Comparison of ENCODE assay signal across 8 cellular contexts in genomic region chr19:2719910-2720776, GRCh38. TPM values are rescaled to one million over a fixed set of nuclear protein-coding genes. Genes with fewer than 3 reads are reported as not detected.
DNase-seq lines count a peak whose midpoint lies in the region; ATAC-seq and TF ChIP-seq lines count a peak whose summit lies in the region.

No MANE protein-coding gene starts in this region.

- H4K20me1 ChIP-seq in neural cell (ENCODE audit: insufficient read depth) = no peaks in the 10 kb centered on the region

- no peak for TF ChIP-seq EP300 in neural cell (conservative IDR thresholded peaks at IDR 0.05; ENCODE audit: poor library complexity, severe bottlenecking)

- H3K36me3 ChIP-seq in BE2C (peaks cover 14% of the 10 kb centered on the region), neural cell (ENCODE audit: insufficient read depth, low read length) (peaks cover 14% of the 10 kb centered on the region)

- H3F3A ChIP-seq in neural cell (ENCODE audit: insufficient read depth, low read length, poor library complexity, severe bottlenecking) = no peaks in the 10 kb centered on the region

- peak overlapping the region; percentile 47 for H3K27ac ChIP-seq in neural cell (ENCODE audit: low read length)

- 0 out of 2 replicates have a peak, but pooled peaks cover 5% of the 10 kb centered on the region for H3K9me3 ChIP-seq in BE2C
- H3K9me3 ChIP-seq in neural cell (ENCODE audit: low read length) = no peaks in the 10 kb centered on the region

- TF ChIP-seq RAD21 in neural cell (conservative IDR thresholded peaks at IDR 0.05) = no peak

- peak overlapping the region; percentile 65 for H3K4me3 ChIP-seq in BE2C (ENCODE audit: low read depth, low read length)
- H3K4me3 ChIP-seq in epithelial cell of proximal tubule (ENCODE audit: low read depth, low read length) = peak overlapping the region; percentile 22
- peak overlapping the region; percentile 91 for H3K4me3 ChIP-seq in neural cell (ENCODE audit: low read length)

- TF ChIP-seq CTCF in BE2C (IDR thresholded peaks at IDR 0.05; ENCODE audit: low read depth, low read length) (no peak), epithelial cell of proximal tubule (conservative IDR thresholded peaks at IDR 0.05; ENCODE audit: low read depth, low read length) (no peak), neural cell (IDR thresholded peaks at IDR 0.05; ENCODE audit: poor library complexity, severe bottlenecking) (peak; percentile 36)

- peaks cover 8% of the 10 kb centered on the region for H3K4me1 ChIP-seq in BE2C

- ATAC-seq in GM21619 (IDR thresholded peaks at IDR 0.05; ENCODE audit: unreplicated experiment) (no peak), HG02981 (IDR thresholded peaks at IDR 0.05; ENCODE audit: unreplicated experiment) (no peak)

- H3K79me2 ChIP-seq in neural cell (replicated peaks; ENCODE audit: insufficient read depth, low read length) = no peaks in the 10 kb centered on the region

- H3K4me2 ChIP-seq in neural cell (ENCODE audit: low read length) = peak overlapping the region; percentile 80

- peak overlapping the region; percentile 45 for H2AFZ ChIP-seq in neural cell (ENCODE audit: low read depth, low read length)

- peak overlapping the region; percentile 88 for H3K9ac ChIP-seq in neural cell (ENCODE audit: low read length)

- no peaks in the 10 kb centered on the region for H3K9me2 ChIP-seq in neural cell (ENCODE audit: insufficient read depth, low read length)

- no peak for DNase-seq in BE2C
- DNase-seq in LHCN-M2 (ENCODE audit: low read depth) = peak; percentile 38
- no peak for DNase-seq in epithelial cell of proximal tubule (ENCODE audit: low read depth)
- no peak for DNase-seq in SHP77 (lab: John Stamatoyannopoulos, UW)
- DNase-seq in kidney tubule cell (ENCODE audit: low spot score) = no peak

- H3K27me3 ChIP-seq in BE2C (no peaks in the 10 kb centered on the region), neural cell (ENCODE audit: insufficient read depth, low read depth, low read length) (no peaks in the 10 kb centered on the region)

TF ChIP-seq in neural cell, 6 proteins besides CTCF, POLR2A, EP300 and RAD21:
- TF ChIP-seq TAF1 (IDR thresholded peaks at IDR 0.05; ENCODE audit: low read depth) = no peak
- no peak for TF ChIP-seq REST (IDR thresholded peaks at IDR 0.05; ENCODE audit: borderline replicate concordance)
- no peak for TF ChIP-seq MXI1 (conservative IDR thresholded peaks at IDR 0.05; ENCODE audit: poor library complexity, severe bottlenecking)
- no peak for TF ChIP-seq POLR2AphosphoS5 (IDR thresholded peaks at IDR 0.05)
- TF ChIP-seq SMC3 (conservative IDR thresholded peaks at IDR 0.05; ENCODE audit: poor library complexity) = no peak
- no peak for TF ChIP-seq EZH2 (IDR thresholded peaks at IDR 0.05; ENCODE audit: borderline replicate concordance, insufficient read depth, low read length, poor library complexity, severe bottlenecking)

RNA-seq across cellular contexts. Expression of gene DIRAS1, which starts 1.0 kb away (rescaled TPM):
- polyA plus RNA-seq in BE2C (2012; ENCODE audit: insufficient read depth, insufficient read length, low read depth) = 52.2 TPM
- total RNA-seq in LHCN-M2 (2014; rRNA removed) = 2.5 and 3.1 TPM in 2 replicates
- 9.4 TPM for polyA plus RNA-seq in LHCN-M2 (2012)
- total RNA-seq in epithelial cell of proximal tubule = 0.94 TPM in 1 of 2 replicates, not detected in the other
- 39.8 and 59.1 TPM in 2 replicates for polyA plus RNA-seq in neural cell
- polyA minus RNA-seq in neural cell = 51.2 and 54.0 TPM in 2 replicates

RNA-seq across cellular contexts. Expression of gene GNG7, which starts 17.6 kb away (rescaled TPM):
- polyA plus RNA-seq in BE2C (2012; ENCODE audit: insufficient read depth, insufficient read length, low read depth) = 0.48 TPM
- total RNA-seq in LHCN-M2 (2014; rRNA removed) (not detected in 2 replicates), epithelial cell of proximal tubule (0.06 TPM in 1 of 2 replicates, not detected in the other)
- not detected for polyA plus RNA-seq in LHCN-M2 (2012)
- 3.0 and 3.6 TPM in 2 replicates for polyA plus RNA-seq in neural cell
- 6.1 and 7.8 TPM in 2 replicates for polyA minus RNA-seq in neural cell

RNA-seq across cellular contexts. Expression of gene SLC39A3, which starts 19.7 kb away (rescaled TPM):
- polyA plus RNA-seq in BE2C (2012; ENCODE audit: insufficient read depth, insufficient read length, low read depth) = 159 TPM
- total RNA-seq in LHCN-M2 (2014; rRNA removed) (47.7 and 51.0 TPM in 2 replicates), epithelial cell of proximal tubule (42.4 and 53.1 TPM in 2 replicates)
- polyA plus RNA-seq in LHCN-M2 (2012) = 33.4 TPM
- polyA plus RNA-seq in neural cell = 56.4 and 72.8 TPM in 2 replicates
- 46.2 and 57.0 TPM in 2 replicates for polyA minus RNA-seq in neural cell

Comparison
In these comparisons a context has a peak if more than half of its experiments do, and no peak if none do; other contexts are left out.
1. H3K4me3 ChIP-seq: peak in every context shown above with its lines; median percentile 91 in neural cell; 65 in BE2C; 22 in epithelial cell of proximal tubule.